ENCODE assay signal across 8 cellular contexts in genomic region chr9:125261501-125262216, GRCh38. TPM values are rescaled to one million over a fixed set of nuclear protein-coding genes. Genes with fewer than 3 reads are reported as not detected.
DNase-seq lines count a peak whose midpoint lies in the region; ATAC-seq and TF ChIP-seq lines count a peak whose summit lies in the region.

GAPVD1 (plus strand) TSS chr9:125261826; CDS start chr9:125298922, 37,096 bp downstream.

- peak; percentile 85 for DNase-seq in DMS79 treated with DMSO at 0.1 percent for 48 hours (lab: John Stamatoyannopoulos, UW)
- peak; percentile 79 for DNase-seq in Jurkat, Clone E6-1 (ENCODE audit: low read depth, low spot score)
- DNase-seq in Panc1 (ENCODE audit: low read depth, low spot score), result no peak
- peak; percentile 80 for DNase-seq in activated T-cell treated with anti-CD3 and anti-CD28 coated beads, Interleukin-2, amount 50 U/mL, for 4 hours
- DNase-seq in esophagus muscularis mucosa (ENCODE audit: extremely low spot score), result peak; percentile 93
- DNase-seq in stimulated activated CD8-positive, alpha-beta memory T cell treated with anti-CD3 and anti-CD28 coated beads, Interleukin-7, amount 100 ng/mL, for 4 hours (ENCODE audit: low read depth in 2 of 2), result peak; percentile 62 to 84

- peak within 1 kb of the TSS; percentile 99 for H3K4me3 Mint-ChIP-seq in activated T-cell treated with anti-CD3 and anti-CD28 coated beads, Interleukin-2, amount 50 U/mL, for 4 hours

- no peaks in the 10 kb centered on the region for H3K9me3 Mint-ChIP-seq in activated T-cell treated with anti-CD3 and anti-CD28 coated beads, Interleukin-2, amount 50 U/mL, for 4 hours

- 6% methylated on average over 16 of the region's 66 CpGs for WGBS in esophagus muscularis mucosa

- ATAC-seq in GM21619 (IDR thresholded peaks at IDR 0.05; ENCODE audit: unreplicated experiment), result peak; percentile 94
- ATAC-seq in Panc1, result peak; percentile 99
- peak; percentile 99 to 100 for ATAC-seq in activated T-cell treated with anti-CD3 and anti-CD28 coated beads, Interleukin-2, amount 50 U/mL, for 4 hours

- H3K4me3 ChIP-seq in Jurkat, Clone E6-1 (ENCODE audit: low read length), result peak within 1 kb of the TSS; percentile 89
- H3K4me3 ChIP-seq in Panc1 (ENCODE audit: low read depth in 2 of 2, low read length in 2 of 2) (peak within 1 kb of the TSS; percentile 91), esophagus muscularis mucosa (peak within 1 kb of the TSS; percentile 72 to 97 (median 86)), muscle layer of duodenum (ENCODE audit: low read depth in 1 of 2, low read length in 2 of 2) (peak within 1 kb of the TSS; percentile 84 to 99)

- peaks cover 11% of the 10 kb centered on the region for H3K4me1 ChIP-seq in Panc1 (ENCODE audit: control insufficient read depth, insufficient read depth, low read length)
- peaks cover 21 to 28% (median 27%) of the 10 kb centered on the region in 4 donors for H3K4me1 ChIP-seq in esophagus muscularis mucosa
- peaks cover 0 to 16% of the 10 kb centered on the region in 2 donors for H3K4me1 ChIP-seq in muscle layer of duodenum (ENCODE audit: control insufficient read depth in 1 of 2, insufficient read depth in 2 of 2, low read length in 2 of 2)

- peak; percentile 23 for TF ChIP-seq POLR2A in esophagus muscularis mucosa (IDR thresholded peaks at IDR 0.05; ENCODE audit: low read depth)

- H3K27me3 ChIP-seq in Panc1 (ENCODE audit: control insufficient read depth, insufficient read depth, low read length), result no peaks in the 10 kb centered on the region
- H3K27me3 ChIP-seq in esophagus muscularis mucosa, result no peaks in the 10 kb centered on the region
- H3K27me3 ChIP-seq in muscle layer of duodenum (ENCODE audit: low read depth, low read length), result no peaks in the 10 kb centered on the region

- no peak; the same call in none of the 2 replicates for TF ChIP-seq CTCF in Panc1 (IDR thresholded peaks at IDR 0.05)
- peak; percentile 43 to 64 (median 64) for TF ChIP-seq CTCF in esophagus muscularis mucosa (IDR thresholded peaks at IDR 0.05)

- no peak for TF ChIP-seq EP300 in esophagus muscularis mucosa (IDR thresholded peaks at IDR 0.05)

- CTCF ChIA-PET in Panc1 (lab: Charles Lee), result interaction anchor here (0.6 kb wide), 1 partner anchor 295 kb away, joined by 3 read pairs; no protein-coding TSS in a partner anchor

- peaks cover 32% of the 10 kb centered on the region for H3K4me1 Mint-ChIP-seq in activated T-cell treated with anti-CD3 and anti-CD28 coated beads, Interleukin-2, amount 50 U/mL, for 4 hours (ENCODE audit: low read depth)

- BruUV-seq in Panc1 (replicated peaks; lab: Mats Ljungman, UMichigan), result no TSS peak

- H3K36me3 ChIP-seq in Panc1 (ENCODE audit: control insufficient read depth, insufficient read depth, low read length) (peaks cover 3% of the 10 kb centered on the region; the same call in 1 of the 2 replicates), esophagus muscularis mucosa (peaks cover 0 to 21% (median 3%) of the 10 kb centered on the region in 4 donors), muscle layer of duodenum (ENCODE audit: control insufficient read depth in 1 of 2, insufficient read depth in 2 of 2, low read length in 2 of 2) (no peaks in the 10 kb centered on the region)

- peaks cover 12% of the 10 kb centered on the region for H3K36me3 Mint-ChIP-seq in activated T-cell treated with anti-CD3 and anti-CD28 coated beads, Interleukin-2, amount 50 U/mL, for 4 hours (ENCODE audit: insufficient read depth)

- POLR2A ChIA-PET in Panc1 (lab: Charles Lee), result no interaction called here

- H3K27ac ChIP-seq in Panc1 (ENCODE audit: low read length) (peak within 1 kb of the TSS; percentile 85), esophagus muscularis mucosa (replicated peaks in 1 of 4) (peak within 1 kb of the TSS; percentile 75 to 87 (median 84)), muscle layer of duodenum (ENCODE audit: low read length) (peak within 1 kb of the TSS; percentile 65)

- intact Hi-C loops in Panc1 (cut with micrococcal nuclease; ENCODE audit: unreplicated experiment) (no loop called here), esophagus muscularis mucosa (cut with DNase I) (no loop called here)

- in situ Hi-C loops in Panc1 (cut with HindIII; ENCODE audit: low pct_unique_long_range_greater_than_20kb, low sequenced_read_pairs), result no loop called here

- H3K9me3 ChIP-seq in Panc1 (ENCODE audit: control insufficient read depth, insufficient read depth, low read depth, low read length), result no peaks in the 10 kb centered on the region
- no peaks in the 10 kb centered on the region for H3K9me3 ChIP-seq in esophagus muscularis mucosa
- H3K9me3 ChIP-seq in muscle layer of duodenum (ENCODE audit: control insufficient read depth in 1 of 2, low read length in 2 of 2), result no peaks in the 10 kb centered on the region

- H3K27me3 Mint-ChIP-seq in activated T-cell treated with anti-CD3 and anti-CD28 coated beads, Interleukin-2, amount 50 U/mL, for 4 hours (ENCODE audit: low read depth), result no peaks in the 10 kb centered on the region

RNA-seq across cellular contexts. Expression of gene GAPVD1, which starts in this region (rescaled TPM):
- polyA plus RNA-seq in Jurkat, Clone E6-1 (2012; ENCODE audit: insufficient read depth, insufficient read length), result 18.8 TPM
- total RNA-seq in Panc1 (2021; ENCODE audit: unreplicated experiment) (48.6 TPM), esophagus muscularis mucosa (10 to 100 TPM; 39.0 to 58.6 (median 45.2) TPM)
- polyA plus RNA-seq in Panc1 (2012; ENCODE audit: insufficient read length), result 21.5 TPM
- total RNA-seq in activated T-cell treated with anti-CD3 and anti-CD28 coated beads, Interleukin-2, amount 50 U/mL, for 4 hours, result 10 to 100 TPM; 42.0 to 45.4 (median 45.1) TPM
